Comparison of ENCODE assay signal across 8 cellular contexts in genomic region chr10:4034907-4035581, GRCh38.
DNase-seq lines count a peak whose midpoint lies in the region; ATAC-seq and TF ChIP-seq lines count a peak whose summit lies in the region.

No MANE protein-coding gene starts in this region.

- no peak overlapping the region for H3K27ac ChIP-seq in CD4-positive, CD25-positive, alpha-beta regulatory T cell (ENCODE audit: insufficient read depth, low read length, poor library complexity, severe bottlenecking)
- peak overlapping the region; percentile 66 for H3K27ac ChIP-seq in fibroblast of lung (ENCODE audit: insufficient read depth, low read length)
- no peak overlapping the region for H3K27ac ChIP-seq in trophoblast cell (ENCODE audit: low read depth, low read length)

- H3K14ac ChIP-seq in trophoblast cell (ENCODE audit: low read length): no peak overlapping the region

- peak overlapping the region; percentile 65 to 91 (median 78) for H3K27ac Mint-ChIP-seq in CD4-positive, CD25-positive, alpha-beta regulatory T cell
- no peak overlapping the region for H3K27ac Mint-ChIP-seq in progenitor cell of endocrine pancreas

- peaks cover 16% of the 10 kb centered on the region for H3K4me1 ChIP-seq in CD4-positive, CD25-positive, alpha-beta regulatory T cell (ENCODE audit: control insufficient read depth, insufficient read depth, low read length, poor library complexity, severe bottlenecking)
- H3K4me1 ChIP-seq in fibroblast of lung (ENCODE audit: control insufficient read depth, extremely low read depth, insufficient read depth, low read length) (peaks cover 2% of the 10 kb centered on the region), trophoblast cell (ENCODE audit: control insufficient read depth in 1 of 2, insufficient read depth in 2 of 2, low read length in 2 of 2) (peaks cover 0 to 2% of the 10 kb centered on the region in 2 experiments)

- DNase-seq in CD4-positive, CD25-positive, alpha-beta regulatory T cell: peak in 1 of 3 donors; percentile 46
- DNase-seq in SW480 (ENCODE audit: low spot score): peak; percentile 13
- DNase-seq in fibroblast of lung (ENCODE audit: low read depth in 2 of 2): peak in 1 of 2 donors; percentile 51
- DNase-seq in trophoblast cell: peak in 1 of 2 donors; percentile 36
- DNase-seq in DMS 273 (lab: John Stamatoyannopoulos, UW; ENCODE audit: unreplicated experiment): no peak
- no peak for DNase-seq in progenitor cell of endocrine pancreas (ENCODE audit: low spot score, unreplicated experiment)

- ATAC-seq in CD4-positive, CD25-positive, alpha-beta regulatory T cell (ENCODE audit: low read depth in 2 of 2): no peak
- no peak for ATAC-seq in HG02884 (IDR thresholded peaks at IDR 0.05; ENCODE audit: unreplicated experiment)
- ATAC-seq in HG03039 (IDR thresholded peaks at IDR 0.05; ENCODE audit: unreplicated experiment): no peak

- no peak overlapping the region for H4K8ac ChIP-seq in trophoblast cell (ENCODE audit: low read depth, low read length)

- no peak overlapping the region for H4K12ac ChIP-seq in trophoblast cell (ENCODE audit: low read depth, low read length)

- no peak overlapping the region for H3K23ac ChIP-seq in trophoblast cell (ENCODE audit: low read length)

- no peaks in the 10 kb centered on the region for H3K9me3 ChIP-seq in CD4-positive, CD25-positive, alpha-beta regulatory T cell (ENCODE audit: control insufficient read depth in 2 of 2, low read length in 2 of 2)
- H3K9me3 ChIP-seq in fibroblast of lung (ENCODE audit: control insufficient read depth, insufficient read depth, low read depth, low read length): no peaks in the 10 kb centered on the region
- peaks cover 3% of the 10 kb centered on the region for H3K9me3 ChIP-seq in trophoblast cell (ENCODE audit: insufficient read depth, low read depth, low read length)

- no peaks in the 10 kb centered on the region for H4K20me1 ChIP-seq in fibroblast of lung (ENCODE audit: control insufficient read depth, extremely low read depth, insufficient read depth, low read length)

- no peaks in the 10 kb centered on the region for H3K36me3 Mint-ChIP-seq in CD4-positive, CD25-positive, alpha-beta regulatory T cell
- no peaks in the 10 kb centered on the region for H3K36me3 Mint-ChIP-seq in progenitor cell of endocrine pancreas (ENCODE audit: insufficient read depth)

- no peaks in the 10 kb centered on the region for H3K9me3 Mint-ChIP-seq in CD4-positive, CD25-positive, alpha-beta regulatory T cell
- no peaks in the 10 kb centered on the region for H3K9me3 Mint-ChIP-seq in progenitor cell of endocrine pancreas (ENCODE audit: low read depth)

- no peak overlapping the region for H4K91ac ChIP-seq in trophoblast cell (ENCODE audit: low read depth, low read length)

- no peaks in the 10 kb centered on the region for H3K79me1 ChIP-seq in trophoblast cell (ENCODE audit: low read length)

- no peak overlapping the region for H3K4ac ChIP-seq in trophoblast cell (ENCODE audit: low read depth, low read length)

- H3K79me2 ChIP-seq in fibroblast of lung (ENCODE audit: control insufficient read depth, insufficient read depth, low read length): no peaks in the 10 kb centered on the region
- no peaks in the 10 kb centered on the region for H3K79me2 ChIP-seq in trophoblast cell (ENCODE audit: control insufficient read depth, insufficient read depth, low read length, poor library complexity)

- peak overlapping the region; percentile 51 to 94 (median 78) for H3K4me3 Mint-ChIP-seq in CD4-positive, CD25-positive, alpha-beta regulatory T cell
- no peak overlapping the region for H3K4me3 Mint-ChIP-seq in progenitor cell of endocrine pancreas (ENCODE audit: low read depth)

- peak overlapping the region; percentile 92 for H3K4me2 ChIP-seq in fibroblast of lung (ENCODE audit: extremely low read depth, insufficient read depth, low read length)
- H3K4me2 ChIP-seq in trophoblast cell (ENCODE audit: low read length): no peak overlapping the region

- no peak overlapping the region for H2BK5ac ChIP-seq in trophoblast cell (ENCODE audit: low read depth, low read length, poor library complexity)

- no peaks in the 10 kb centered on the region for H3K27me3 ChIP-seq in CD4-positive, CD25-positive, alpha-beta regulatory T cell (ENCODE audit: control insufficient read depth, insufficient read depth, low read length)
- H3K27me3 ChIP-seq in fibroblast of lung (ENCODE audit: control insufficient read depth, insufficient read depth, low read length): no peaks in the 10 kb centered on the region
- no peaks in the 10 kb centered on the region for H3K27me3 ChIP-seq in trophoblast cell (ENCODE audit: insufficient read depth, low read length)

- H2AFZ ChIP-seq in fibroblast of lung (ENCODE audit: low read length) (peak overlapping the region; percentile 92), trophoblast cell (ENCODE audit: insufficient read depth, low read length, poor library complexity) (no peak overlapping the region)

- no peak overlapping the region for H3K18ac ChIP-seq in trophoblast cell (ENCODE audit: low read length)

- TF ChIP-seq CTCF in fibroblast of lung (conservative IDR thresholded peaks at IDR 0.05 in 1 of 2, IDR thresholded peaks at IDR 0.05 in 1 of 2; ENCODE audit: low read depth in 1 of 2, low read length in 2 of 2) (no peak), progenitor cell of endocrine pancreas (IDR thresholded peaks at IDR 0.05; ENCODE audit: unreplicated experiment) (no peak)

- peak overlapping the region; percentile 40 for H3K4me3 ChIP-seq in CD4-positive, CD25-positive, alpha-beta regulatory T cell (ENCODE audit: low read depth, low read length)
- H3K4me3 ChIP-seq in fibroblast of lung (replicated peaks in 1 of 4; ENCODE audit: control extremely low read depth in 1 of 4, insufficient read depth in 1 of 4, low read depth in 3 of 4, low read length in 4 of 4) (peak overlapping the region; percentile 22 to 36 (median 26)), trophoblast cell (ENCODE audit: low read depth, low read length) (no peak overlapping the region)

- no peaks in the 10 kb centered on the region for H3K27me3 Mint-ChIP-seq in CD4-positive, CD25-positive, alpha-beta regulatory T cell
- H3K27me3 Mint-ChIP-seq in progenitor cell of endocrine pancreas: no peaks in the 10 kb centered on the region

- H2BK120ac ChIP-seq in trophoblast cell (ENCODE audit: insufficient read depth, low read length, poor library complexity): no peak overlapping the region

- H2BK12ac ChIP-seq in trophoblast cell (ENCODE audit: low read length): peak overlapping the region; percentile 29

- H3K4me1 Mint-ChIP-seq in CD4-positive, CD25-positive, alpha-beta regulatory T cell: peaks cover 11 to 30% (median 24%) of the 10 kb centered on the region in 4 donors
- no peaks in the 10 kb centered on the region for H3K4me1 Mint-ChIP-seq in progenitor cell of endocrine pancreas (ENCODE audit: low read depth)

- H3K9ac ChIP-seq in fibroblast of lung (ENCODE audit: insufficient read depth, low read length) (peak overlapping the region; percentile 57), trophoblast cell (ENCODE audit: low read length) (no peak overlapping the region)

- H2AK5ac ChIP-seq in trophoblast cell (ENCODE audit: low read length): no peak overlapping the region

- H3K36me3 ChIP-seq in CD4-positive, CD25-positive, alpha-beta regulatory T cell (ENCODE audit: control insufficient read depth, insufficient read depth, low read length): no peaks in the 10 kb centered on the region
- H3K36me3 ChIP-seq in fibroblast of lung (ENCODE audit: control insufficient read depth, insufficient read depth, low read length) (no peaks in the 10 kb centered on the region), trophoblast cell (ENCODE audit: control insufficient read depth in 1 of 2, insufficient read depth in 2 of 2, low read length in 2 of 2) (no peaks in the 10 kb centered on the region)

- WGBS in trophoblast cell (ENCODE audit: extremely low coverage, insufficient coverage, insufficient read length): no CpG with 5 or more reads among the region's 15 CpGs
